Comparison of ENCODE assay signal across 17 cellular contexts in genomic region chr2:133365117-133365516, GRCh38.
DNase-seq lines count a peak whose midpoint lies in the region; ATAC-seq, FAIRE-seq and TF ChIP-seq lines count a peak whose summit lies in the region.
"Had no signal": no experiment of that assay in that cellular context is flagged by ENCODE, and none has a peak within 500 bp of the region (broad histone marks: within the 10 kb centered on the region; RNA-seq: fewer than 3 reads in every experiment).

No MANE protein-coding gene starts in this region.

- no CpG with 5 or more reads among the region's 1 CpG for WGBS in IMR-90 (ENCODE audit: extremely low coverage in 2 of 2, insufficient read length in 1 of 2), 2 experiments
- WGBS in small intestine, 3 donors, result 69 to 89% (median 76%) methylated on average over 1 of the region's 1 CpG
- WGBS in mesenchymal stem cell, result 60% methylated on average over 1 of the region's 1 CpG

- H2BK5ac ChIP-seq in IMR-90 (ENCODE audit: low read depth, low read length, poor library complexity, severe bottlenecking) (peak overlapping the region; percentile 23), mesenchymal stem cell (ENCODE audit: low read depth, low read length, poor library complexity, severe bottlenecking) (no peak overlapping the region)

- H3K27ac ChIP-seq in IMR-90 (ENCODE audit: insufficient read depth, low read length), result no peak overlapping the region
- H3K27ac ChIP-seq in brain microvascular endothelial cell, result no peak overlapping the region
- no peak overlapping the region for H3K27ac ChIP-seq in small intestine (ENCODE audit: low read depth in 1 of 2, low read length in 1 of 2)
- no peak overlapping the region for H3K27ac ChIP-seq in mesenchymal stem cell (ENCODE audit: low read length, poor library complexity, severe bottlenecking)
- H3K27ac ChIP-seq in CD8-positive, alpha-beta memory T cell (ENCODE audit: low read depth, low read length), result no peak overlapping the region

- H3K9me1 ChIP-seq in IMR-90 (ENCODE audit: insufficient read depth, low read length), result peaks cover 7% of the 10 kb centered on the region; the same call in 1 of the 2 replicates

- FAIRE-seq in small intestine (lab: Jason Lieb, UNC), result no peak
- FAIRE-seq: RCC 7860 had no signal

- in situ Hi-C loops in IMR-90 (cut with MboI; ENCODE audit: low sequenced_read_pairs), result no loop called here
- in situ Hi-C loops in brain microvascular endothelial cell (cut with HindIII; ENCODE audit: low pct_ligation_motif_present, low sequenced_read_pairs), result no loop called here

- no peaks in the 10 kb centered on the region for H3K9me3 ChIP-seq in IMR-90 (ENCODE audit: control insufficient read depth, insufficient read depth, low read length)
- no peaks in the 10 kb centered on the region for H3K9me3 ChIP-seq in small intestine (ENCODE audit: control insufficient read depth, low read depth)
- no peaks in the 10 kb centered on the region for H3K9me3 ChIP-seq in mesenchymal stem cell (ENCODE audit: control insufficient read depth, low read length)
- no peaks in the 10 kb centered on the region for H3K9me3 ChIP-seq in CD8-positive, alpha-beta memory T cell (ENCODE audit: low read length)

- H4K20me1 ChIP-seq in IMR-90 (ENCODE audit: insufficient read depth, low read length), result no peaks in the 10 kb centered on the region

- H2AK9ac ChIP-seq in IMR-90 (replicated peaks; ENCODE audit: low read depth, low read length, poor library complexity), result no peak overlapping the region

- no peak overlapping the region; the same call in 1 of the 2 replicates for H4K5ac ChIP-seq in IMR-90 (ENCODE audit: low read depth, low read length)

- H3K36me3 ChIP-seq in IMR-90 (ENCODE audit: control insufficient read depth, insufficient read depth, low read length) (no peaks in the 10 kb centered on the region), brain microvascular endothelial cell (replicated peaks) (no peaks in the 10 kb centered on the region), small intestine (ENCODE audit: control insufficient read depth in 2 of 2, insufficient read depth in 2 of 2, low read length in 2 of 2) (no peaks in the 10 kb centered on the region), mesenchymal stem cell (ENCODE audit: control insufficient read depth in 1 of 2, insufficient read depth in 2 of 2, low read depth in 1 of 2, low read length in 2 of 2) (no peaks in the 10 kb centered on the region)
- H3K36me3 ChIP-seq in CD8-positive, alpha-beta memory T cell (ENCODE audit: insufficient read depth, low read length), result no peaks in the 10 kb centered on the region

- H3K4me1 Mint-ChIP-seq in CD8-positive, alpha-beta memory T cell, result no peaks in the 10 kb centered on the region
- H3K4me1 Mint-ChIP-seq: CD14-positive monocyte had no signal

- no peak overlapping the region for H3K4me3 ChIP-seq in AG10803 (ENCODE audit: low read length)
- no peak overlapping the region for H3K4me3 ChIP-seq in IMR-90 (ENCODE audit: insufficient read depth, low read depth, low read length)
- H3K4me3 ChIP-seq in brain microvascular endothelial cell (ENCODE audit: low read depth, low read length), result no peak overlapping the region
- no peak overlapping the region for H3K4me3 ChIP-seq in small intestine (ENCODE audit: low read depth in 1 of 2, low read length in 2 of 2)
- H3K4me3 ChIP-seq in mesenchymal stem cell (ENCODE audit: insufficient read depth in 1 of 2, low read depth in 1 of 2, low read length in 2 of 2), result no peak overlapping the region
- H3K4me3 ChIP-seq in CD8-positive, alpha-beta memory T cell (ENCODE audit: low read length), result no peak overlapping the region

- H3K27me3 Mint-ChIP-seq in CD8-positive, alpha-beta memory T cell, result no peaks in the 10 kb centered on the region

- intact Hi-C loops in IMR-90 (cut with micrococcal nuclease), result no loop called here

- H2AK5ac ChIP-seq in IMR-90 (ENCODE audit: low read depth, low read length) (no peak overlapping the region), mesenchymal stem cell (ENCODE audit: low read length, severe bottlenecking) (no peak overlapping the region)

- ATAC-seq in IMR-90 (ENCODE audit: low read depth), result peak; percentile 7; the same call in 1 of the 2 replicates

- no peak overlapping the region for H3K56ac ChIP-seq in IMR-90 (ENCODE audit: extremely low read depth, insufficient read depth, low read length)

- H2BK20ac ChIP-seq in IMR-90 (ENCODE audit: low read depth, low read length), result peak overlapping the region; percentile 86; the same call in 1 of the 2 replicates

- H2AFZ ChIP-seq in IMR-90 (replicated peaks; ENCODE audit: low read length, poor library complexity), result no peak overlapping the region
- H2AFZ ChIP-seq in mesenchymal stem cell (ENCODE audit: low read depth, low read length), result no peak overlapping the region

- TF ChIP-seq CTCF in AG10803 (conservative IDR thresholded peaks at IDR 0.05; ENCODE audit: low read length), result no peak
- no peak for TF ChIP-seq CTCF in IMR-90 (conservative IDR thresholded peaks at IDR 0.05; ENCODE audit: low read depth, low read length)
- no peak for TF ChIP-seq CTCF in brain microvascular endothelial cell (IDR thresholded peaks at IDR 0.05; ENCODE audit: low read depth, low read length, missing control alignments)

- CTCF ChIA-PET in IMR-90 (lab: Yijun Ruan, JAX), result interaction anchor here (1.0 kb wide), 1 partner anchor 132 kb away, joined by 3 read pairs; no protein-coding TSS in a partner anchor
- CTCF ChIA-PET in CD8-positive, alpha-beta memory T cell (lab: Charles Lee), result no interaction called here

- no TSS peak for BruUV-seq in IMR-90 (replicated peaks; lab: Mats Ljungman, UMichigan)

- 0 out of 3 replicates have a peak overlapping the region, but pooled peaks have one; percentile 2 for H2BK15ac ChIP-seq in IMR-90 (ENCODE audit: low read depth, low read length)
- no peak overlapping the region for H2BK15ac ChIP-seq in mesenchymal stem cell (ENCODE audit: low read depth, poor library complexity, severe bottlenecking)

- DNase-seq in AG10803 (ENCODE audit: low read depth) (peak; percentile 12), IMR-90 (peak; percentile 26), brain microvascular endothelial cell (peak; percentile 33), fibroblast of peridontal ligament (ENCODE audit: extremely low read depth) (peak; percentile 24), small intestine (no peak), mesenchymal stem cell (no peak), SKM-1 (lab: John Stamatoyannopoulos, UW; ENCODE audit: unreplicated experiment) (no peak)
- no peak for DNase-seq in CD8-positive, alpha-beta memory T cell
- DNase-seq: 8988T, DMS79, Karpas-422, NCI-H1417, NCI-H2029 treated with DMSO at 0.1 percent for 48 hours, NCI-H510A, SHP77 treated with DMSO at 0.1 percent for 48 hours had no signal

- H3K9ac ChIP-seq in IMR-90 (ENCODE audit: low read depth, low read length), result no peak overlapping the region
- no peak overlapping the region for H3K9ac ChIP-seq in mesenchymal stem cell (ENCODE audit: low read length)

- H3K23ac ChIP-seq in IMR-90 (ENCODE audit: low read depth, low read length) (peak overlapping the region; percentile 64; the same call in 1 of the 2 replicates), mesenchymal stem cell (ENCODE audit: low read length in 2 of 2) (no peak overlapping the region)

- TF ChIP-seq POLR2A in IMR-90 (IDR thresholded peaks at IDR 0.05; ENCODE audit: low read depth, low read length), result no peak

- H3K4ac ChIP-seq in IMR-90 (ENCODE audit: low read depth, low read length), result peak overlapping the region; percentile 17; the same call in 1 of the 2 replicates
- H3K4ac ChIP-seq in mesenchymal stem cell (ENCODE audit: low read depth in 1 of 2, low read length in 2 of 2), result no peak overlapping the region

- no peak overlapping the region for H3K4me2 ChIP-seq in IMR-90 (ENCODE audit: low read depth, low read length)
- no peak overlapping the region for H3K4me2 ChIP-seq in mesenchymal stem cell (ENCODE audit: low read length, poor library complexity, severe bottlenecking)

- no peaks in the 10 kb centered on the region for H3K27me3 ChIP-seq in IMR-90 (ENCODE audit: control insufficient read depth, insufficient read depth, low read length)
- H3K27me3 ChIP-seq in brain microvascular endothelial cell (replicated peaks), result no peaks in the 10 kb centered on the region
- no peaks in the 10 kb centered on the region for H3K27me3 ChIP-seq in small intestine (ENCODE audit: control insufficient read depth in 2 of 2, insufficient read depth in 2 of 2, low read length in 2 of 2)
- H3K27me3 ChIP-seq in mesenchymal stem cell (ENCODE audit: control insufficient read depth in 1 of 2, insufficient read depth in 1 of 2, low read length in 2 of 2), result no peaks in the 10 kb centered on the region
- H3K27me3 ChIP-seq in CD8-positive, alpha-beta memory T cell (ENCODE audit: insufficient read depth, low read length, poor library complexity, severe bottlenecking), result no peaks in the 10 kb centered on the region

- TF ChIP-seq RAD21 in IMR-90 (IDR thresholded peaks at IDR 0.05; ENCODE audit: low read length), result no peak

- POLR2A ChIA-PET in IMR-90 (lab: Charles Lee; ENCODE audit: unreplicated experiment), result no interaction called here
- POLR2A ChIA-PET in CD8-positive, alpha-beta memory T cell (lab: Charles Lee), result no interaction called here

- H3K4me3 Mint-ChIP-seq in CD8-positive, alpha-beta memory T cell, result no peak overlapping the region
- H3K4me3 Mint-ChIP-seq: CD14-positive monocyte had no signal

- H3K9me3 Mint-ChIP-seq in CD8-positive, alpha-beta memory T cell, result peaks cover 0 to 8% (median 0%) of the 10 kb centered on the region in 5 donors

- H3K27ac Mint-ChIP-seq in CD8-positive, alpha-beta memory T cell, result no peak overlapping the region
- H3K27ac Mint-ChIP-seq: CD14-positive monocyte had no signal

- peak overlapping the region; percentile 77 for H3K14ac ChIP-seq in IMR-90 (replicated peaks; ENCODE audit: low read depth, low read length)
- H3K14ac ChIP-seq in mesenchymal stem cell (ENCODE audit: low read length in 2 of 2), result no peak overlapping the region

- no peak overlapping the region for H2BK12ac ChIP-seq in mesenchymal stem cell (ENCODE audit: low read length in 2 of 2)

- H3K4me1 ChIP-seq in IMR-90 (ENCODE audit: control insufficient read depth, insufficient read depth, low read length) (peaks cover 9% of the 10 kb centered on the region; the same call in 1 of the 2 replicates), small intestine (ENCODE audit: control insufficient read depth in 2 of 2, insufficient read depth in 1 of 2, low read depth in 1 of 2, low read length in 1 of 2) (no peaks in the 10 kb centered on the region), mesenchymal stem cell (ENCODE audit: control insufficient read depth, insufficient read depth, low read depth, low read length) (no peaks in the 10 kb centered on the region)
- H3K4me1 ChIP-seq in CD8-positive, alpha-beta memory T cell (ENCODE audit: insufficient read depth, low read length), result no peaks in the 10 kb centered on the region

- H4K91ac ChIP-seq in IMR-90 (ENCODE audit: insufficient read depth, low read depth, low read length) (peak overlapping the region; percentile 31), mesenchymal stem cell (ENCODE audit: low read length) (no peak overlapping the region)

- H3K36me3 Mint-ChIP-seq in CD8-positive, alpha-beta memory T cell, result no peaks in the 10 kb centered on the region
- H3K36me3 Mint-ChIP-seq: CD14-positive monocyte had no signal

- H3K79me1 ChIP-seq in IMR-90 (ENCODE audit: low read depth in 1 of 2, low read length in 2 of 2) (peaks cover 0 to 9% of the 10 kb centered on the region in 2 experiments; a peak in 1 of 4 replicates), mesenchymal stem cell (replicated peaks; ENCODE audit: low read length, poor library complexity, severe bottlenecking) (peaks cover 2% of the 10 kb centered on the region)

- H3K18ac ChIP-seq in IMR-90 (ENCODE audit: low read depth, low read length), result peak overlapping the region; percentile 16; the same call in 1 of the 2 replicates
- H3K18ac ChIP-seq in mesenchymal stem cell (ENCODE audit: low read depth in 1 of 2, low read length in 2 of 2), result no peak overlapping the region

- peak overlapping the region; percentile 38 for H2BK120ac ChIP-seq in IMR-90 (ENCODE audit: low read depth, low read length)
- no peak overlapping the region for H2BK120ac ChIP-seq in mesenchymal stem cell (ENCODE audit: low read depth, low read length)

- dilution Hi-C loops in IMR-90 (cut with HindIII; ENCODE audit: low sequenced_read_pairs, unreplicated experiment), result no loop called here

- peak overlapping the region in 1 of 2 experiments; percentile 4; a peak in 1 of 4 replicates for H4K8ac ChIP-seq in IMR-90 (ENCODE audit: low read depth in 2 of 2, low read length in 2 of 2)
- H4K8ac ChIP-seq in mesenchymal stem cell (ENCODE audit: low read length), result no peak overlapping the region

Comparison
In these comparisons a context has a peak if more than half of its experiments do, and no peak if none do; other contexts are left out.
1. DNase-seq: peak in AG10803 (single experiment), IMR-90 (single experiment), brain microvascular endothelial cell (single experiment) and fibroblast of peridontal ligament (single experiment); none in small intestine (single experiment), mesenchymal stem cell (single experiment), SKM-1 (single experiment) and CD8-positive, alpha-beta memory T cell (0 of 5).